In the genomic region with DNA sequence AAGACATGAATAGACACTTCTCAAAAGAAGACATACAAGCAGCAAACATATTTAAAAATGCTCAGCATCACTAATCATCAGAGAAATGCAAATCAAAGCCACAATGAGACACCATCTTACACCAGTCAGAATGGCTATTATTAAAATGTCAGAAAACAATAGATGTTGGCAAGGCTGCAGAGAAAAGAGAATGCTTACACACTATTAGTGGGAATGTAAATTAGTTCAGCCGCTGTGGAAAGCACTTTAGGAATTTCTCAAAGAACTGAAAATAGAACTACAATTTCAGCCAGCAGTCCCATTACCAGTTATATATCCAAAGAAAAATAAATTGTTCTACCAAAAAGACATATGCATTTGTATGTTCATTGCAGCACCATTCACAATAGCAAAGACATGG, we compare ENCODE assay signal across 18 cellular contexts.
DNase-seq lines count a peak whose midpoint lies in the region; ATAC-seq and TF ChIP-seq lines count a peak whose summit lies in the region.
"Had no signal": no experiment of that assay in that cellular context is flagged by ENCODE, and none has a peak within 500 bp of the region (broad histone marks: within the 10 kb centered on the region; RNA-seq: fewer than 3 reads in every experiment).

No MANE protein-coding gene starts in this region.

- no peaks in the 10 kb centered on the region for H3K79me2 ChIP-seq in neural progenitor cell (ENCODE audit: low read depth)

- no peak for TF ChIP-seq CTCF in astrocyte of the spinal cord (IDR thresholded peaks at IDR 0.05; ENCODE audit: low read depth, low read length)
- no peak for TF ChIP-seq CTCF in neural progenitor cell (IDR thresholded peaks at IDR 0.05)
- no peak for TF ChIP-seq CTCF in body of pancreas (IDR thresholded peaks at IDR 0.05)
- TF ChIP-seq CTCF in dorsolateral prefrontal cortex (IDR thresholded peaks at IDR 0.05 in 54 of 56, conservative IDR thresholded peaks at IDR 0.05 in 2 of 56; ENCODE audit: low read depth in 1 of 56, partially characterized antibody in 56 of 56): no peak

- H2AFZ ChIP-seq in neural progenitor cell (replicated peaks): peak overlapping the region; percentile 15
- H2AFZ ChIP-seq: GM23338 had no signal

- in situ Hi-C loops in astrocyte of the spinal cord (cut with HindIII; ENCODE audit: low sequenced_read_pairs): no loop called here

- H3K27me3 ChIP-seq in neural progenitor cell (no peaks in the 10 kb centered on the region), body of pancreas (no peaks in the 10 kb centered on the region), dorsolateral prefrontal cortex (no peaks in the 10 kb centered on the region)
- H3K27me3 ChIP-seq: BLaER1 treated with 17β-estradiol and CSF1 and Interleukin-3, amounts not matched to agents 10 nM and 100 nM had no signal

- no peaks in the 10 kb centered on the region for H3K4me1 ChIP-seq in neural progenitor cell
- no peaks in the 10 kb centered on the region for H3K4me1 ChIP-seq in body of pancreas
- H3K4me1 ChIP-seq: BLaER1 treated with 17β-estradiol and CSF1 and Interleukin-3, amounts not matched to agents 10 nM and 100 nM had no signal

- no peak for ATAC-seq in body of pancreas
- ATAC-seq in HG02884 (IDR thresholded peaks at IDR 0.05; ENCODE audit: unreplicated experiment): no peak
- ATAC-seq: CD8-positive, alpha-beta T cell; GM23338 had no signal

- no peaks in the 10 kb centered on the region for H3K9me3 Mint-ChIP-seq in neural progenitor cell
- H3K9me3 Mint-ChIP-seq: CD8-positive, alpha-beta T cell; GM23338 had no signal

- TF ChIP-seq POLR2A in body of pancreas (IDR thresholded peaks at IDR 0.05): no peak

- no peaks in the 10 kb centered on the region for H4K20me1 ChIP-seq in neural progenitor cell (ENCODE audit: low read depth)
- H4K20me1 ChIP-seq: BLaER1 treated with 17β-estradiol and CSF1 and Interleukin-3, amounts not matched to agents 10 nM and 100 nM had no signal

- DNase-seq in EH (ENCODE audit: low read depth) (peak; percentile 40), M059J (ENCODE audit: low read depth) (peak; percentile 12), astrocyte of the spinal cord (ENCODE audit: low read depth, low spot score) (peak; percentile 12), neural progenitor cell (ENCODE audit: low spot score) (no peak), body of pancreas (no peak), NCI-H226 (no peak), dorsolateral prefrontal cortex (no peak)
- DNase-seq: 8988T; Calu3; CD8-positive, alpha-beta T cell; DMS79 treated with DMSO at 0.1 percent for 48 hours; EL; HCEC 1CT; KG1 had no signal

- H3K9me3 ChIP-seq in neural progenitor cell (ENCODE audit: low read depth) (no peaks in the 10 kb centered on the region), body of pancreas (no peaks in the 10 kb centered on the region)

- no peaks in the 10 kb centered on the region for H3K27me3 Mint-ChIP-seq in neural progenitor cell (ENCODE audit: insufficient read depth, low read depth)
- H3K27me3 Mint-ChIP-seq: B cell had no signal

- no peaks in the 10 kb centered on the region for H3F3A ChIP-seq in neural progenitor cell (ENCODE audit: low read depth)

- no peak overlapping the region for H3K4me2 ChIP-seq in neural progenitor cell
- H3K4me2 ChIP-seq: BLaER1 treated with 17β-estradiol and CSF1 and Interleukin-3, amounts not matched to agents 10 nM and 100 nM; GM23338 had no signal

- no peaks in the 10 kb centered on the region for H3K36me3 ChIP-seq in neural progenitor cell
- no peaks in the 10 kb centered on the region for H3K36me3 ChIP-seq in body of pancreas (replicated peaks in 1 of 2; ENCODE audit: insufficient read depth in 1 of 2, low read depth in 2 of 2)
- H3K36me3 ChIP-seq: BLaER1 treated with 17β-estradiol and CSF1 and Interleukin-3, amounts not matched to agents 10 nM and 100 nM had no signal

- H3K36me3 Mint-ChIP-seq in neural progenitor cell: no peaks in the 10 kb centered on the region
- H3K36me3 Mint-ChIP-seq: CD8-positive, alpha-beta T cell had no signal

- intact Hi-C loops in body of pancreas (cut with DNase I) (no loop called here), dorsolateral prefrontal cortex (cut with DNase I) (no loop called here)

- WGBS in body of pancreas, 2 donors: 76 to 83% methylated on average over 1 of the region's 1 CpG

- H3K27ac ChIP-seq in neural progenitor cell: no peak overlapping the region
- no peak overlapping the region for H3K27ac ChIP-seq in body of pancreas
- H3K27ac ChIP-seq in dorsolateral prefrontal cortex: no peak overlapping the region
- H3K27ac ChIP-seq: BLaER1 treated with 17β-estradiol and CSF1 and Interleukin-3, amounts not matched to agents 10 nM and 100 nM had no signal

- H3K9ac ChIP-seq in neural progenitor cell: no peak overlapping the region
- H3K9ac ChIP-seq: BLaER1 treated with 17β-estradiol and CSF1 and Interleukin-3, amounts not matched to agents 10 nM and 100 nM had no signal

- no peak overlapping the region for H3K4me3 ChIP-seq in astrocyte of the spinal cord (ENCODE audit: low read depth, low read length)
- no peak overlapping the region for H3K4me3 ChIP-seq in neural progenitor cell
- no peak overlapping the region for H3K4me3 ChIP-seq in body of pancreas
- no peak overlapping the region for H3K4me3 ChIP-seq in dorsolateral prefrontal cortex
- H3K4me3 ChIP-seq: BLaER1 treated with 17β-estradiol and CSF1 and Interleukin-3, amounts not matched to agents 10 nM and 100 nM; GM23338 had no signal

- no peak overlapping the region for H3K4me3 Mint-ChIP-seq in neural progenitor cell
- H3K4me3 Mint-ChIP-seq: B cell; CD8-positive, alpha-beta T cell; GM23338 had no signal

- H3K4me1 Mint-ChIP-seq in neural progenitor cell: no peaks in the 10 kb centered on the region
- H3K4me1 Mint-ChIP-seq: B cell, GM23338 had no signal

- H3K27ac Mint-ChIP-seq in neural progenitor cell: no peak overlapping the region
- H3K27ac Mint-ChIP-seq: B cell; CD8-positive, alpha-beta T cell; GM23338 had no signal

Comparison
In these comparisons a context has a peak if more than half of its experiments do, and no peak if none do; other contexts are left out.
1. DNase-seq: peak in EH (single experiment), M059J (single experiment) and astrocyte of the spinal cord (single experiment); none in neural progenitor cell (single experiment), body of pancreas (0 of 4), NCI-H226 (single experiment) and dorsolateral prefrontal cortex (0 of 10).